ENCODE assay signal across 5 cellular contexts in genomic region chr4:37530451-37530850, GRCh38.
"Had no signal": no experiment of that assay in that cellular context is flagged by ENCODE, and none has a peak within 500 bp of the region (broad histone marks: within the 10 kb centered on the region; RNA-seq: fewer than 3 reads in every experiment).

No MANE protein-coding gene starts in this region.

- H3K4me3 Mint-ChIP-seq: IgD-negative memory B cell had no signal

- H3K9me3 Mint-ChIP-seq: IgD-negative memory B cell had no signal

- H3K27ac Mint-ChIP-seq: IgD-negative memory B cell had no signal

- H3K4me3 ChIP-seq: K562 had no signal

- H3K27ac ChIP-seq: HL-60 had no signal

- H3K36me3 Mint-ChIP-seq: IgD-negative memory B cell had no signal

- H3K4me1 Mint-ChIP-seq: IgD-negative memory B cell had no signal

- DNase-seq: IMR-90, KBM-7 had no signal
